ENCODE assay signal across 12 cellular contexts in genomic region chr4:24105183-24106039, GRCh38.
DNase-seq lines count a peak whose midpoint lies in the region; ATAC-seq and TF ChIP-seq lines count a peak whose summit lies in the region.
"Had no signal": no experiment of that assay in that cellular context is flagged by ENCODE, and none has a peak within 500 bp of the region (broad histone marks: within the 10 kb centered on the region; RNA-seq: fewer than 3 reads in every experiment).

No MANE protein-coding gene starts in this region.

- H3K27me3 ChIP-seq in mammary epithelial cell (ENCODE audit: insufficient read depth, low read length): no peaks in the 10 kb centered on the region
- no peaks in the 10 kb centered on the region for H3K27me3 ChIP-seq in thymus (ENCODE audit: control insufficient read depth, insufficient read depth)

- no peak overlapping the region for H3K4me3 Mint-ChIP-seq in activated T-helper 1 cell treated with anti-CD3 and anti-CD28 coated beads, Interleukin-12 subunit alpha, Interleukin-12 subunit beta, Interleukin-2, Interleukin-4 antibody, amounts not matched to agents 30 ng/mL and 10 ng/mL and 1 ng/mL, durations not matched to agents 14 hours and 24 hours and 36 hours
- H3K4me3 Mint-ChIP-seq: central memory CD8-positive, alpha-beta T cell; stimulated activated naive CD8-positive, alpha-beta T cell treated with anti-CD3 and anti-CD28 coated beads, Interleukin-15, amount 100 ng/mL, for 72 hours had no signal

- H2AFZ ChIP-seq in mammary epithelial cell (ENCODE audit: low read depth, low read length): no peak overlapping the region

- peaks cover 7% of the 10 kb centered on the region for H3K9me3 Mint-ChIP-seq in activated T-helper 1 cell treated with anti-CD3 and anti-CD28 coated beads, Interleukin-12 subunit alpha, Interleukin-12 subunit beta, Interleukin-2, Interleukin-4 antibody, amounts not matched to agents 30 ng/mL and 10 ng/mL and 1 ng/mL, durations not matched to agents 14 hours and 24 hours and 36 hours

- in situ Hi-C loops in mammary epithelial cell (cut with MboI; ENCODE audit: low sequenced_read_pairs in 2 of 2): no loop called here

- peak; percentile 73 for DNase-seq in HS-5 (ENCODE audit: low read depth)
- peak; percentile 2 for DNase-seq in mammary epithelial cell
- DNase-seq in left lobe of liver (ENCODE audit: low spot score): no peak
- no peak for DNase-seq in activated T-helper 1 cell treated with anti-CD3 and anti-CD28 coated beads, Interleukin-12 subunit alpha, Interleukin-12 subunit beta, Interleukin-2, Interleukin-4 antibody, amounts not matched to agents 30 ng/mL and 10 ng/mL and 1 ng/mL, durations not matched to agents 14 hours and 24 hours and 36 hours (ENCODE audit: low spot score)
- no peak for DNase-seq in DMS 273 (lab: John Stamatoyannopoulos, UW; ENCODE audit: unreplicated experiment)
- DNase-seq in dermis blood vessel endothelial cell: no peak
- DNase-seq: activated CD4-positive, alpha-beta T cell treated with anti-CD3 and anti-CD28 coated beads, Interleukin-2, amount 50 U/mL, for 4 hours; GF-D8; stimulated activated naive CD8-positive, alpha-beta T cell treated with anti-CD3 and anti-CD28 coated beads, Interleukin-15, amount 100 ng/mL, for 72 hours had no signal

- H3K9me3 ChIP-seq in mammary epithelial cell (replicated peaks; ENCODE audit: insufficient read depth, low read length): no peaks in the 10 kb centered on the region
- H3K9me3 ChIP-seq in thymus (ENCODE audit: control insufficient read depth): no peaks in the 10 kb centered on the region

- no peaks in the 10 kb centered on the region for H3K4me1 Mint-ChIP-seq in activated T-helper 1 cell treated with anti-CD3 and anti-CD28 coated beads, Interleukin-12 subunit alpha, Interleukin-12 subunit beta, Interleukin-2, Interleukin-4 antibody, amounts not matched to agents 30 ng/mL and 10 ng/mL and 1 ng/mL, durations not matched to agents 14 hours and 24 hours and 36 hours (ENCODE audit: low read depth)
- H3K4me1 Mint-ChIP-seq: central memory CD8-positive, alpha-beta T cell; stimulated activated naive CD8-positive, alpha-beta T cell treated with anti-CD3 and anti-CD28 coated beads, Interleukin-15, amount 100 ng/mL, for 72 hours had no signal

- intact Hi-C loops in mammary epithelial cell (cut with micrococcal nuclease): no loop called here
- intact Hi-C loops in activated T-helper 1 cell treated with anti-CD3 and anti-CD28 coated beads, Interleukin-12 subunit alpha, Interleukin-12 subunit beta, Interleukin-2, Interleukin-4 antibody, amounts not matched to agents 30 ng/mL and 10 ng/mL and 1 ng/mL, durations not matched to agents 14 hours and 24 hours and 36 hours (cut with micrococcal nuclease): no loop called here

- no peak overlapping the region for H3K4me2 ChIP-seq in mammary epithelial cell (ENCODE audit: insufficient read depth, low read depth, low read length)

- no peak overlapping the region for H3K27ac Mint-ChIP-seq in activated T-helper 1 cell treated with anti-CD3 and anti-CD28 coated beads, Interleukin-12 subunit alpha, Interleukin-12 subunit beta, Interleukin-2, Interleukin-4 antibody, amounts not matched to agents 30 ng/mL and 10 ng/mL and 1 ng/mL, durations not matched to agents 14 hours and 24 hours and 36 hours
- H3K27ac Mint-ChIP-seq: stimulated activated naive CD8-positive, alpha-beta T cell treated with anti-CD3 and anti-CD28 coated beads, Interleukin-15, amount 100 ng/mL, for 72 hours had no signal

- dilution Hi-C loops in mammary epithelial cell (cut with HindIII; ENCODE audit: low sequenced_read_pairs): no loop called here

- 47% methylated on average over 10 of the region's 11 CpGs for WGBS in mammary epithelial cell (ENCODE audit: low coverage, missing lambda C conversion rate)
- 85% methylated on average over 11 of the region's 11 CpGs for WGBS in thymus

- peak; percentile 33 for ATAC-seq in left lobe of liver
- no peak for ATAC-seq in HG02840 (IDR thresholded peaks at IDR 0.05; ENCODE audit: low FRiP score, unreplicated experiment)
- ATAC-seq: stimulated activated naive CD8-positive, alpha-beta T cell treated with anti-CD3 and anti-CD28 coated beads, Interleukin-15, amount 100 ng/mL, for 72 hours had no signal

- no peak overlapping the region for H3K4me3 ChIP-seq in mammary epithelial cell (replicated peaks in 1 of 3; ENCODE audit: insufficient read depth in 1 of 3, low read depth in 2 of 3, low read length in 3 of 3)
- no peak overlapping the region for H3K4me3 ChIP-seq in thymus (ENCODE audit: low read length)

- no peaks in the 10 kb centered on the region for H3K27me3 Mint-ChIP-seq in activated T-helper 1 cell treated with anti-CD3 and anti-CD28 coated beads, Interleukin-12 subunit alpha, Interleukin-12 subunit beta, Interleukin-2, Interleukin-4 antibody, amounts not matched to agents 30 ng/mL and 10 ng/mL and 1 ng/mL, durations not matched to agents 14 hours and 24 hours and 36 hours (ENCODE audit: insufficient read depth)
- H3K27me3 Mint-ChIP-seq: central memory CD8-positive, alpha-beta T cell; stimulated activated naive CD8-positive, alpha-beta T cell treated with anti-CD3 and anti-CD28 coated beads, Interleukin-15, amount 100 ng/mL, for 72 hours had no signal

- no TSS peak for BruUV-seq in mammary epithelial cell (replicated peaks; lab: Mats Ljungman, UMichigan)

- H3K4me1 ChIP-seq in mammary epithelial cell (ENCODE audit: insufficient read depth, low read length) (no peaks in the 10 kb centered on the region), thymus (ENCODE audit: control insufficient read depth, insufficient read depth, low read length) (no peaks in the 10 kb centered on the region)

- H3K79me2 ChIP-seq in mammary epithelial cell (ENCODE audit: insufficient read depth, low read length): no peaks in the 10 kb centered on the region

- CTCF ChIA-PET in mammary epithelial cell (lab: Charles Lee; ENCODE audit: low non-redundant PET): no interaction called here

- no peaks in the 10 kb centered on the region for H3K36me3 Mint-ChIP-seq in activated T-helper 1 cell treated with anti-CD3 and anti-CD28 coated beads, Interleukin-12 subunit alpha, Interleukin-12 subunit beta, Interleukin-2, Interleukin-4 antibody, amounts not matched to agents 30 ng/mL and 10 ng/mL and 1 ng/mL, durations not matched to agents 14 hours and 24 hours and 36 hours (ENCODE audit: low read depth)

- no peak for TF ChIP-seq CTCF in mammary epithelial cell (conservative IDR thresholded peaks at IDR 0.05 in 1 of 2, IDR thresholded peaks at IDR 0.05 in 1 of 2; ENCODE audit: extremely low read depth in 1 of 2, insufficient read depth in 1 of 2, low read depth in 1 of 2, low read length in 2 of 2)

- no peaks in the 10 kb centered on the region for H4K20me1 ChIP-seq in mammary epithelial cell (ENCODE audit: insufficient read depth, low read length)

- H3K36me3 ChIP-seq in mammary epithelial cell (ENCODE audit: insufficient read depth, low read length) (no peaks in the 10 kb centered on the region), thymus (ENCODE audit: control insufficient read depth, insufficient read depth) (no peaks in the 10 kb centered on the region)

- no peak overlapping the region for H3K27ac ChIP-seq in mammary epithelial cell (ENCODE audit: insufficient read depth, low read depth, low read length)
- H3K27ac ChIP-seq in thymus (ENCODE audit: low read depth): peak overlapping the region; percentile 56

- H3K9ac ChIP-seq in mammary epithelial cell (ENCODE audit: insufficient read depth, low read length): no peak overlapping the region

Comparison
In these comparisons a context has a peak if more than half of its experiments do, and no peak if none do; other contexts are left out.
1. DNase-seq: peak in HS-5 (single experiment) and mammary epithelial cell (single experiment); none in left lobe of liver (single experiment), activated T-helper 1 cell treated with anti-CD3 and anti-CD28 coated beads, Interleukin-12 subunit alpha, Interleukin-12 subunit beta, Interleukin-2, Interleukin-4 antibody, amounts not matched to agents 30 ng/mL and 10 ng/mL and 1 ng/mL, durations not matched to agents 14 hours and 24 hours and 36 hours (single experiment), DMS 273 (single experiment) and dermis blood vessel endothelial cell (single experiment).